Comparison of ENCODE assay signal across 16 cellular contexts in the genomic region with DNA sequence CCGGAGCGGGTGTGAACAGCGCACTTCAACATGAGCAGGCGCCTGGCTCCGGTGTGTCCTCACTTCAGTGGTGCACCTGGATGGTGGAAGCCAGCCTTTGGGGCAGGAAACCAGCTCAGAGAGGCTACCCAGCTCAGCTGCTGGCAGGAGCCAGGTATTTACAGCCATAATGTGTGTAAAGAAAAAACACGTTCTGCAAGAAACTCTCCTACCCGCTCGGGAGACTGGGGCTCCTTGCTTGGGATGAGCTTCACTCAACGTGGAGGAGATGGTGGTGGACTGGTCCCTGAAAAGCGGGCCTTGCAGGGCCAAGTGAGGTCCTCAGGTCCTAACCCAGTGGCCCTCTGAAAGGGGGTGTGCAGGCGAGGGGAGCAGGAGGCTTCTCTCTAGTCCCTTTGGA. TPM values are rescaled to one million over a fixed set of nuclear protein-coding genes. Genes with fewer than 3 reads are reported as not detected.
"Had no signal": no experiment of that assay in that cellular context is flagged by ENCODE, and none has a peak within 500 bp of the region (broad histone marks: within the 10 kb centered on the region; RNA-seq: fewer than 3 reads in every experiment).

No MANE protein-coding gene starts in this region.

- H3K27ac Mint-ChIP-seq: activated naive CD8-positive, alpha-beta T cell; activated T-helper 2 cell treated with anti-CD3 and anti-CD28 coated beads, Interferon-gamma antibody, Interleukin-2, Interleukin-4, amounts not matched to agents 10 μg/mL and 5 μg/mL and 100 μg/mL, durations not matched to agents 14 hours and 24 hours and 36 hours; nephron; T-helper 2 cell treated with Interferon-gamma antibody and Interleukin-4, amounts not matched to agents 5 μg/mL and 100 μg/mL, for 36 hours had no signal

- H3K9me3 ChIP-seq: SJCRH30, transverse colon had no signal

- H3K27me3 ChIP-seq: SJCRH30 had no signal

- H3K9me3 Mint-ChIP-seq: activated T-helper 2 cell treated with anti-CD3 and anti-CD28 coated beads, Interferon-gamma antibody, Interleukin-2, Interleukin-4, amounts not matched to agents 10 μg/mL and 5 μg/mL and 100 μg/mL, durations not matched to agents 14 hours and 24 hours and 36 hours; nephron; T-helper 2 cell treated with Interferon-gamma antibody and Interleukin-4, amounts not matched to agents 5 μg/mL and 100 μg/mL, for 36 hours had no signal

- H3K4me1 ChIP-seq: SJCRH30, transverse colon had no signal

- H3K36me3 ChIP-seq: cardiac muscle cell had no signal

- DNase-seq: anterior cingulate cortex; kidney; left ventricle myocardium superior; mesenchymal stem cell; SJCRH30; stimulated activated CD4-positive, alpha-beta T cell treated with anti-CD3 and anti-CD28 coated beads, Interleukin-15, amount 100 ng/mL, for 24 hours; stimulated activated CD4-positive, alpha-beta T cell treated with anti-CD3 and anti-CD28 coated beads, Interleukin-4, amount 100 ng/mL, for 4 hours; SW 1271; transverse colon had no signal

- H3K4me3 ChIP-seq: cardiac muscle cell, SJCRH30, transverse colon had no signal

- H3K27me3 Mint-ChIP-seq: activated naive CD8-positive, alpha-beta T cell had no signal

- ATAC-seq: left ventricle myocardium superior had no signal

- H3K4me3 Mint-ChIP-seq: activated naive CD8-positive, alpha-beta T cell; nephron; T-helper 2 cell treated with Interferon-gamma antibody and Interleukin-4, amounts not matched to agents 5 μg/mL and 100 μg/mL, for 36 hours had no signal

- H3K27ac ChIP-seq: cardiac muscle cell, SJCRH30 had no signal

- H3K4me1 Mint-ChIP-seq: nephron had no signal

RNA-seq across cellular contexts. Expression of gene C1QTNF5, which starts 31.3 kb away (rescaled TPM):
- total RNA-seq: activated CD8-positive, alpha-beta memory T cell treated with anti-CD3 and anti-CD28 coated beads for 36 hours; activated T-helper 2 cell treated with anti-CD3 and anti-CD28 coated beads, Interferon-gamma antibody, Interleukin-2, Interleukin-4, amounts not matched to agents 10 μg/mL and 5 μg/mL and 100 μg/mL, durations not matched to agents 14 hours and 24 hours and 36 hours had no signal

RNA-seq across cellular contexts. Expression of gene MFRP, which starts 37.1 kb away (rescaled TPM):
- total RNA-seq: activated CD8-positive, alpha-beta memory T cell treated with anti-CD3 and anti-CD28 coated beads for 36 hours; activated T-helper 2 cell treated with anti-CD3 and anti-CD28 coated beads, Interferon-gamma antibody, Interleukin-2, Interleukin-4, amounts not matched to agents 10 μg/mL and 5 μg/mL and 100 μg/mL, durations not matched to agents 14 hours and 24 hours and 36 hours; cardiac muscle cell; kidney; left ventricle myocardium superior; omental fat pad; SJCRH30 had no signal
- polyA plus RNA-seq: cardiac muscle cell had no signal
